29 cellular contexts compared by ENCODE assay signal in genomic region chr2:6168485-6168884, GRCh38.
"Had no signal": no experiment of that assay in that cellular context is flagged by ENCODE, and none has a peak within 500 bp of the region (broad histone marks: within the 10 kb centered on the region; RNA-seq: fewer than 3 reads in every experiment).

No MANE protein-coding gene starts in this region.

- H2AFZ ChIP-seq: neural progenitor cell, parathyroid adenoma had no signal

- H3K4me3 ChIP-seq: gastroesophageal sphincter, heart left ventricle, lower lobe of right lung, neural progenitor cell, psoas muscle, sigmoid colon, uterus had no signal

- H3K4me1 ChIP-seq: gastroesophageal sphincter, heart left ventricle, lower lobe of right lung, parathyroid adenoma, psoas muscle, sigmoid colon, uterus had no signal

- H3K27ac ChIP-seq: brain microvascular endothelial cell, gastroesophageal sphincter, heart left ventricle, lower lobe of right lung, neural progenitor cell, parathyroid adenoma, psoas muscle, sigmoid colon, uterus, WERI-Rb-1 had no signal

- H3K36me3 ChIP-seq: brain microvascular endothelial cell, gastroesophageal sphincter, heart left ventricle, lower lobe of right lung, neural progenitor cell, sigmoid colon, uterus, WERI-Rb-1 had no signal

- H3K4me2 ChIP-seq: neural progenitor cell had no signal

- DNase-seq: activated CD4-positive, alpha-beta memory T cell treated with anti-CD3 and anti-CD28 coated beads, Interleukin-2, amount 10 ng/mL, durations not matched to agents 7 days and 5 days; activated CD4-positive, alpha-beta T cell treated with anti-CD3 and anti-CD28 coated beads, Interleukin-2, amount 10 ng/mL, durations not matched to agents 24 days and 14 days; activated CD8-positive, alpha-beta memory T cell treated with anti-CD3 and anti-CD28 coated beads, Interleukin-2, amount 50 U/mL, for 48 hours; activated gamma-delta T cell treated with Interleukin-2 at 50 U/mL for 16 hours; activated naive CD4-positive, alpha-beta T cell treated with anti-CD3 and anti-CD28 coated beads, Interleukin-2, amount 50 U/mL, for 16 hours; activated T-cell treated with anti-CD3 and anti-CD28 coated beads, Interleukin-2, amount 50 U/mL, for 4 hours; amniotic stem cell; brain microvascular endothelial cell; heart left ventricle; kidney glomerular epithelial cell; lower lobe of right lung; mesendoderm; natural killer cell; occipital lobe; psoas muscle; sigmoid colon; small intestine; stimulated activated CD4-positive, alpha-beta T cell treated with anti-CD3 and anti-CD28 coated beads, Interleukin-4, amount 100 ng/mL, for 24 hours; uterus; WERI-Rb-1 had no signal

- ATAC-seq: activated CD4-positive, CD25-positive, alpha-beta regulatory T cell treated with anti-CD3 and anti-CD28 coated beads, Interleukin-2, amount 50 U/mL, for 24 hours; activated T-cell treated with anti-CD3 and anti-CD28 coated beads, Interleukin-2, amount 50 U/mL, for 4 hours; activated T-helper 17 cell treated with anti-CD3 and anti-CD28 coated beads, Interleukin-2, amount 50 U/mL, for 72 hours; gastroesophageal sphincter; heart left ventricle; left lobe of liver; lower lobe of right lung; natural killer cell; psoas muscle; stimulated activated effector memory CD8-positive, alpha-beta T cell treated with anti-CD3 and anti-CD28 coated beads, Interleukin-12 subunit alpha, Interleukin-12 subunit beta, amount 100 ng/mL, for 72 hours had no signal

- FAIRE-seq: astrocyte, endothelial cell of umbilical vein, small intestine had no signal

- H3K9ac ChIP-seq: neural progenitor cell, parathyroid adenoma had no signal

- H3K9me3 ChIP-seq: heart left ventricle, lower lobe of right lung, psoas muscle, sigmoid colon, uterus had no signal

- H3K79me2 ChIP-seq: parathyroid adenoma had no signal

- H3K27me3 ChIP-seq: brain microvascular endothelial cell, gastroesophageal sphincter, heart left ventricle, neural progenitor cell, sigmoid colon, uterus had no signal
